In genomic region chr15:63948971-63949370, GRCh38 we compare ENCODE assay signal across 27 cellular contexts.
A peak's percentile ranks its signal among the peaks of the same experiment; 100 is the strongest.
DNase-seq lines count a peak whose midpoint lies in the region; ATAC-seq and TF ChIP-seq lines count a peak whose summit lies in the region.
"Had no signal": no experiment of that assay in that cellular context is flagged by ENCODE, and none has a peak within 500 bp of the region (broad histone marks: within the 10 kb centered on the region; RNA-seq: fewer than 3 reads in every experiment).

No MANE protein-coding gene starts in this region.

- H3K4me1 ChIP-seq in colonic mucosa (no peaks in the 10 kb centered on the region), left ventricle myocardium inferior (peaks cover 7% of the 10 kb centered on the region)
- H3K4me1 ChIP-seq: testis had no signal

- no peak overlapping the region for H3K4me3 Mint-ChIP-seq in osteocyte (ENCODE audit: unreplicated experiment)
- H3K4me3 Mint-ChIP-seq: activated B cell treated with CpG ODN at 0.5 μM for 24 hours; CD4-positive, alpha-beta T cell; memory B cell; neural crest cell had no signal

- no peaks in the 10 kb centered on the region for H3K27me3 ChIP-seq in colonic mucosa
- no peaks in the 10 kb centered on the region for H3K27me3 ChIP-seq in left ventricle myocardium inferior (ENCODE audit: low read depth)
- H3K27me3 ChIP-seq: brain microvascular endothelial cell, testis had no signal

- peak; percentile 28 for DNase-seq in EH (ENCODE audit: low read depth)
- peak; percentile 73 for DNase-seq in KBM-7
- peak; percentile 9 for DNase-seq in colonic mucosa
- DNase-seq in osteocyte (ENCODE audit: extremely low spot score, unreplicated experiment), result peak; percentile 51
- DNase-seq in left ventricle myocardium inferior, result no peak
- no peak for DNase-seq in foreskin fibroblast
- DNase-seq: activated B cell treated with CpG ODN at 0.5 μM for 24 hours; activated CD4-positive, alpha-beta T cell treated with anti-CD3 and anti-CD28 coated beads, Interleukin-2, amount 50 U/mL, for 48 hours; activated gamma-delta T cell; activated T-cell treated with anti-CD3 and anti-CD28 coated beads, Interleukin-2, amount 50 U/mL, for 1 hour; brain microvascular endothelial cell; CD4-positive, alpha-beta T cell; DMS 273 treated with DMSO at 0.1 percent for 48 hours; GM23248; kidney glomerular epithelial cell; NCI-H1092 treated with DMSO at 0.1 percent for 48 hours; NCI-H187; NCI-H2171; NCI-H524 treated with DMSO at 0.1 percent for 48 hours; PC-9; SIG-M5; stimulated activated naive CD4-positive, alpha-beta T cell; testis had no signal

- in situ Hi-C loops in KBM-7 (cut with MboI; ENCODE audit: low pct_unique_long_range_greater_than_20kb, low sequenced_read_pairs), result no loop called here

- intact Hi-C loops in colonic mucosa (cut with DNase I) (loop anchor here (5.0 kb wide), 1 partner anchor 98 kb away; the partner anchor contains the start of gene DAPK2), left ventricle myocardium inferior (cut with micrococcal nuclease) (loop anchor here (10.0 kb wide), 1 partner anchor 96 kb away; the partner anchor contains the start of gene DAPK2)

- TF ChIP-seq CTCF in colonic mucosa (IDR thresholded peaks at IDR 0.05) (no peak), osteocyte (IDR thresholded peaks at IDR 0.05) (no peak), left ventricle myocardium inferior (IDR thresholded peaks at IDR 0.05; ENCODE audit: borderline replicate concordance) (no peak), foreskin fibroblast (IDR thresholded peaks at IDR 0.05; ENCODE audit: low read depth, low read length) (no peak)

- peaks cover 2% of the 10 kb centered on the region for H3K36me3 Mint-ChIP-seq in osteocyte (ENCODE audit: unreplicated experiment)

- ATAC-seq in GM18519 (IDR thresholded peaks at IDR 0.05; ENCODE audit: low FRiP score, unreplicated experiment), result no peak
- ATAC-seq: sciatic nerve had no signal

- no peaks in the 10 kb centered on the region for H3K27me3 Mint-ChIP-seq in osteocyte (ENCODE audit: unreplicated experiment)
- H3K27me3 Mint-ChIP-seq: activated B cell treated with CpG ODN at 0.5 μM for 24 hours; CD4-positive, alpha-beta T cell; memory B cell had no signal

- H3K4me3 ChIP-seq in colonic mucosa, result no peak overlapping the region
- no peak overlapping the region for H3K4me3 ChIP-seq in left ventricle myocardium inferior
- no peak overlapping the region for H3K4me3 ChIP-seq in foreskin fibroblast (ENCODE audit: low read depth in 1 of 2, low read length in 2 of 2)
- H3K4me3 ChIP-seq: GM23248, PC-9, testis had no signal

- H3K36me3 ChIP-seq in colonic mucosa, result no peaks in the 10 kb centered on the region
- H3K36me3 ChIP-seq in left ventricle myocardium inferior, result peaks cover 5% of the 10 kb centered on the region
- H3K36me3 ChIP-seq: brain microvascular endothelial cell had no signal

- no peak overlapping the region for H3K27ac ChIP-seq in colonic mucosa
- no peak overlapping the region for H3K27ac ChIP-seq in left ventricle myocardium inferior (replicated peaks)
- H3K27ac ChIP-seq: brain microvascular endothelial cell, GM23248, PC-9, testis had no signal

- peaks cover 30% of the 10 kb centered on the region for H3K4me1 Mint-ChIP-seq in osteocyte (ENCODE audit: unreplicated experiment)

- no peak overlapping the region for H3K27ac Mint-ChIP-seq in osteocyte (ENCODE audit: unreplicated experiment)
- H3K27ac Mint-ChIP-seq: activated B cell treated with CpG ODN at 0.5 μM for 24 hours; CD4-positive, alpha-beta T cell; memory B cell had no signal

- H3K9ac ChIP-seq in colonic mucosa (ENCODE audit: low read depth in 2 of 2, low read length in 2 of 2), result no peak overlapping the region
- H3K9ac ChIP-seq: GM23248 had no signal

- H3K9me3 ChIP-seq in colonic mucosa (no peaks in the 10 kb centered on the region), left ventricle myocardium inferior (replicated peaks) (no peaks in the 10 kb centered on the region)
- H3K9me3 ChIP-seq: testis had no signal

- no peaks in the 10 kb centered on the region for H3K9me3 Mint-ChIP-seq in osteocyte (ENCODE audit: unreplicated experiment)
- H3K9me3 Mint-ChIP-seq: activated B cell treated with CpG ODN at 0.5 μM for 24 hours; CD4-positive, alpha-beta T cell; memory B cell had no signal

Comparison
In these comparisons a context has a peak if more than half of its experiments do, and no peak if none do; other contexts are left out.
1. DNase-seq: peak in EH (single experiment), KBM-7 (single experiment), colonic mucosa (single experiment) and osteocyte (single experiment); none in left ventricle myocardium inferior (single experiment) and foreskin fibroblast (0 of 2).